In the genomic region with DNA sequence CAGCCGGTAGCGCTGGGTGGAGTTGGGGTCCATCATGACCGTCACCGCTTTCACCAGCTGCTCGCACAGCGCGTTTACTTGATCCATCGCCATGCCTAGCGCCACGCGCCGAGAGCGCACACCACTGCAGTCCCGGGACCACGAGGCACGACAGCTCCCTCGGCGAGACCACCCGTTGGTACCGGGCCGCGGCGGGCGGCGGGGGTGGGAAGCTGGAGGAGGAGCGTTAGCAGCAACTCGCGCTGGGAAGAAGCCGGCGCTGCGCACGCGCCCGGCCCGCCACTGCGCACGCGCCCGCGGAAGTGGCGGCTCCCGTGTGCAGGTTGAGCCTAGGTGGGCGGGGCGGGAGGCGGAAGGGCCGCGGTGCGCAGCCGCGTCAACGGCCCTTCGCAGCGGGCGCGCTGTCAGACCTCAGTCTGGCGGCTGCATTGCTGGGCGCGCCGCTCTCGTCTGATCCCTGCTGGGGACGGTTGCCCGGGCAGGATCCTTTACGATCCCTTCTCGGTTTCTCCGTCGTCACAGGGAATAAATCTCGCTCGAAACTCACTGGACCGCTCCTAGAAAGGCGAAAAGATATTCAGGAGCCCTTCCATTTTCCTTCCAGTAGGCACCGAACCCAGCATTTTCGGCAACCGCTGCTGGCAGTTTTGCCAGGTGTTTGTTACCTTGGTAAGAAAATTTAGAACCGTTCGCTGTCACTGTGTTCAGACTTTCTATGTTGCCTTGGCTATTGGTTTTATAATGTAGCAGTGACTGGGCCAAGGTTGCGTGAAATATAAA, we compare ENCODE assay signal across 1 cellular context.
A peak's percentile ranks its signal among the peaks of the same experiment; 100 is the strongest.
TF ChIP-seq lines count a peak whose summit lies in the region.

TSS of gene POLH (plus strand) at position 414 of the 780 bp plus-strand sequence. CDS start 6,135 bp downstream, outside the sequence.
TSS of gene XPO5 (minus strand) at position 267 of the 780 bp plus-strand sequence. CDS start at position 93, 174 bp downstream.

TF ChIP-seq in K562, 482 proteins besides CTCF, POLR2A, EP300 and RAD21 (continued from another document and continues in another):
- TF ChIP-seq, protein P1, sequence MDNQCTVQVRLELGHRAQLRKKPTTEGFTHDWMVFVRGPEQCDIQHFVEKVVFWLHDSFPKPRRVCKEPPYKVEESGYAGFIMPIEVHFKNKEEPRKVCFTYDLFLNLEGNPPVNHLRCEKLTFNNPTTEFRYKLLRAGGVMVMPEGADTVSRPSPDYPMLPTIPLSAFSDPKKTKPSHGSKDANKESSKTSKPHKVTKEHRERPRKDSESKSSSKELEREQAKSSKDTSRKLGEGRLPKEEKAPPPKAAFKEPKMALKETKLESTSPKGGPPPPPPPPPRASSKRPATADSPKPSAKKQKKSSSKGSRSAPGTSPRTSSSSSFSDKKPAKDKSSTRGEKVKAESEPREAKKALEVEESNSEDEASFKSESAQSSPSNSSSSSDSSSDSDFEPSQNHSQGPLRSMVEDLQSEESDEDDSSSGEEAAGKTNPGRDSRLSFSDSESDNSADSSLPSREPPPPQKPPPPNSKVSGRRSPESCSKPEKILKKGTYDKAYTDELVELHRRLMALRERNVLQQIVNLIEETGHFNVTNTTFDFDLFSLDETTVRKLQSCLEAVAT (IDR thresholded peaks at IDR 0.05) = peak; percentile 20 to 56; a peak in 1 of 4 replicates
- TF ChIP-seq, protein P2, sequence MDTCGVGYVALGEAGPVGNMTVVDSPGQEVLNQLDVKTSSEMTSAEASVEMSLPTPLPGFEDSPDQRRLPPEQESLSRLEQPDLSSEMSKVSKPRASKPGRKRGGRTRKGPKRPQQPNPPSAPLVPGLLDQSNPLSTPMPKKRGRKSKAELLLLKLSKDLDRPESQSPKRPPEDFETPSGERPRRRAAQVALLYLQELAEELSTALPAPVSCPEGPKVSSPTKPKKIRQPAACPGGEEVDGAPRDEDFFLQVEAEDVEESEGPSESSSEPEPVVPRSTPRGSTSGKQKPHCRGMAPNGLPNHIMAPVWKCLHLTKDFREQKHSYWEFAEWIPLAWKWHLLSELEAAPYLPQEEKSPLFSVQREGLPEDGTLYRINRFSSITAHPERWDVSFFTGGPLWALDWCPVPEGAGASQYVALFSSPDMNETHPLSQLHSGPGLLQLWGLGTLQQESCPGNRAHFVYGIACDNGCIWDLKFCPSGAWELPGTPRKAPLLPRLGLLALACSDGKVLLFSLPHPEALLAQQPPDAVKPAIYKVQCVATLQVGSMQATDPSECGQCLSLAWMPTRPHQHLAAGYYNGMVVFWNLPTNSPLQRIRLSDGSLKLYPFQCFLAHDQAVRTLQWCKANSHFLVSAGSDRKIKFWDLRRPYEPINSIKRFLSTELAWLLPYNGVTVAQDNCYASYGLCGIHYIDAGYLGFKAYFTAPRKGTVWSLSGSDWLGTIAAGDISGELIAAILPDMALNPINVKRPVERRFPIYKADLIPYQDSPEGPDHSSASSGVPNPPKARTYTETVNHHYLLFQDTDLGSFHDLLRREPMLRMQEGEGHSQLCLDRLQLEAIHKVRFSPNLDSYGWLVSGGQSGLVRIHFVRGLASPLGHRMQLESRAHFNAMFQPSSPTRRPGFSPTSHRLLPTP (IDR thresholded peaks at IDR 0.05; ENCODE audit: borderline replicate concordance, extremely low read depth, insufficient read length) = peak; percentile 41
- TF ChIP-seq ZBTB17 (CRISPR knock-in tag; IDR thresholded peaks at IDR 0.05) = peak; percentile 36; the same call in 1 of the 2 replicates
- peak; percentile 92 for TF ChIP-seq SAP30 (IDR thresholded peaks at IDR 0.05; ENCODE audit: borderline replicate concordance, insufficient read depth, low read depth, low read length, poor library complexity, severe bottlenecking)
- no peak for TF ChIP-seq HOXB6 (CRISPR knock-in tag; IDR thresholded peaks at IDR 0.05; ENCODE audit: borderline replicate concordance)
- peak; percentile 32; the same call in 1 of the 2 replicates for TF ChIP-seq SPI1 (IDR thresholded peaks at IDR 0.05; ENCODE audit: borderline replicate concordance, low read depth, low read length)
- peak; percentile 82 for TF ChIP-seq CREM (IDR thresholded peaks at IDR 0.05; ENCODE audit: low read depth)
- TF ChIP-seq RAD51 (IDR thresholded peaks at IDR 0.05; ENCODE audit: borderline replicate concordance, low read depth) = no peak
- TF ChIP-seq ZFX (CRISPR knock-in tag; IDR thresholded peaks at IDR 0.05) = peak; percentile 52
- TF ChIP-seq KDM5B (IDR thresholded peaks at IDR 0.05; ENCODE audit: insufficient replicate concordance, low read depth, low read length) = peak; percentile 98
- TF ChIP-seq L3MBTL2 (IDR thresholded peaks at IDR 0.05) = peak; percentile 70
- TF ChIP-seq UBTF (IDR thresholded peaks at IDR 0.05; ENCODE audit: borderline replicate concordance in 1 of 2, low read depth in 2 of 2, low read length in 2 of 2) = peak; percentile 78 to 82; a peak in 2 of 4 replicates
- peak; percentile 88; the same call in 1 of the 2 replicates for TF ChIP-seq KAT7 (CRISPR knock-in tag; IDR thresholded peaks at IDR 0.05; ENCODE audit: borderline replicate concordance)
- no peak for TF ChIP-seq NR3C1 (CRISPR knock-in tag; IDR thresholded peaks at IDR 0.05)
- TF ChIP-seq JUND (IDR thresholded peaks at IDR 0.05; ENCODE audit: borderline replicate concordance, low read depth, low read length) = peak; percentile 71
- TF ChIP-seq JUND (tag; IDR thresholded peaks at IDR 0.05; ENCODE audit: borderline replicate concordance, low read depth, low read length) = no peak
- no peak for TF ChIP-seq USF2 (CRISPR knock-in tag; IDR thresholded peaks at IDR 0.05)
- TF ChIP-seq FOXA3 (CRISPR knock-in tag; conservative IDR thresholded peaks at IDR 0.05 in 1 of 2, IDR thresholded peaks at IDR 0.05 in 1 of 2) = no peak
- peak; percentile 71; the same call in 1 of the 2 replicates for TF ChIP-seq ZBTB7A (IDR thresholded peaks at IDR 0.05; ENCODE audit: borderline replicate concordance, control insufficient read depth, low read depth, low read length)
- TF ChIP-seq PHF20 (IDR thresholded peaks at IDR 0.05; ENCODE audit: partially characterized antibody) = peak; percentile 22
- no peak for TF ChIP-seq FUS (optimal IDR thresholded peaks at IDR 0.05; ENCODE audit: low read depth, low read length)
- TF ChIP-seq ARHGAP35 (IDR thresholded peaks at IDR 0.05; ENCODE audit: partially characterized antibody) = no peak
- no peak for TF ChIP-seq SRSF1 (IDR thresholded peaks at IDR 0.05; ENCODE audit: low read depth, low read length)
- TF ChIP-seq, protein P3, sequence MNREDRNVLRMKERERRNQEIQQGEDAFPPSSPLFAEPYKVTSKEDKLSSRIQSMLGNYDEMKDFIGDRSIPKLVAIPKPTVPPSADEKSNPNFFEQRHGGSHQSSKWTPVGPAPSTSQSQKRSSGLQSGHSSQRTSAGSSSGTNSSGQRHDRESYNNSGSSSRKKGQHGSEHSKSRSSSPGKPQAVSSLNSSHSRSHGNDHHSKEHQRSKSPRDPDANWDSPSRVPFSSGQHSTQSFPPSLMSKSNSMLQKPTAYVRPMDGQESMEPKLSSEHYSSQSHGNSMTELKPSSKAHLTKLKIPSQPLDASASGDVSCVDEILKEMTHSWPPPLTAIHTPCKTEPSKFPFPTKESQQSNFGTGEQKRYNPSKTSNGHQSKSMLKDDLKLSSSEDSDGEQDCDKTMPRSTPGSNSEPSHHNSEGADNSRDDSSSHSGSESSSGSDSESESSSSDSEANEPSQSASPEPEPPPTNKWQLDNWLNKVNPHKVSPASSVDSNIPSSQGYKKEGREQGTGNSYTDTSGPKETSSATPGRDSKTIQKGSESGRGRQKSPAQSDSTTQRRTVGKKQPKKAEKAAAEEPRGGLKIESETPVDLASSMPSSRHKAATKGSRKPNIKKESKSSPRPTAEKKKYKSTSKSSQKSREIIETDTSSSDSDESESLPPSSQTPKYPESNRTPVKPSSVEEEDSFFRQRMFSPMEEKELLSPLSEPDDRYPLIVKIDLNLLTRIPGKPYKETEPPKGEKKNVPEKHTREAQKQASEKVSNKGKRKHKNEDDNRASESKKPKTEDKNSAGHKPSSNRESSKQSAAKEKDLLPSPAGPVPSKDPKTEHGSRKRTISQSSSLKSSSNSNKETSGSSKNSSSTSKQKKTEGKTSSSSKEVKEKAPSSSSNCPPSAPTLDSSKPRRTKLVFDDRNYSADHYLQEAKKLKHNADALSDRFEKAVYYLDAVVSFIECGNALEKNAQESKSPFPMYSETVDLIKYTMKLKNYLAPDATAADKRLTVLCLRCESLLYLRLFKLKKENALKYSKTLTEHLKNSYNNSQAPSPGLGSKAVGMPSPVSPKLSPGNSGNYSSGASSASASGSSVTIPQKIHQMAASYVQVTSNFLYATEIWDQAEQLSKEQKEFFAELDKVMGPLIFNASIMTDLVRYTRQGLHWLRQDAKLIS (CRISPR knock-in tag; IDR thresholded peaks at IDR 0.05) = peak; percentile 88
- no peak for TF ChIP-seq MCM2 (IDR thresholded peaks at IDR 0.05; ENCODE audit: low read depth)
- TF ChIP-seq TARDBP (IDR thresholded peaks at IDR 0.05) = peak; percentile 50; the same call in 1 of the 2 replicates
- TF ChIP-seq MBD2 (IDR thresholded peaks at IDR 0.05; ENCODE audit: borderline replicate concordance, low read depth) = peak; percentile 62; the same call in 1 of the 2 replicates
- TF ChIP-seq, protein P4, sequence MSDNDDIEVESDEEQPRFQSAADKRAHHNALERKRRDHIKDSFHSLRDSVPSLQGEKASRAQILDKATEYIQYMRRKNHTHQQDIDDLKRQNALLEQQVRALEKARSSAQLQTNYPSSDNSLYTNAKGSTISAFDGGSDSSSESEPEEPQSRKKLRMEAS (CRISPR knock-in tag; IDR thresholded peaks at IDR 0.05) = peak; percentile 93
- no peak for TF ChIP-seq IFI16 (CRISPR knock-in tag; IDR thresholded peaks at IDR 0.05)
- TF ChIP-seq VEZF1 (CRISPR knock-in tag; IDR thresholded peaks at IDR 0.05) = no peak; the same call in none of the 2 replicates
- peak; percentile 87 for TF ChIP-seq ATF7 (IDR thresholded peaks at IDR 0.05)
- peak; percentile 93 for TF ChIP-seq MYBL2 (IDR thresholded peaks at IDR 0.05; ENCODE audit: low read depth)
- no peak for TF ChIP-seq MYBL2 (CRISPR knock-in tag; IDR thresholded peaks at IDR 0.05; ENCODE audit: borderline replicate concordance)
- peak; percentile 68; the same call in 1 of the 2 replicates for TF ChIP-seq ZKSCAN1 (IDR thresholded peaks at IDR 0.05; ENCODE audit: low read depth, low read length)
- TF ChIP-seq, protein P5, sequence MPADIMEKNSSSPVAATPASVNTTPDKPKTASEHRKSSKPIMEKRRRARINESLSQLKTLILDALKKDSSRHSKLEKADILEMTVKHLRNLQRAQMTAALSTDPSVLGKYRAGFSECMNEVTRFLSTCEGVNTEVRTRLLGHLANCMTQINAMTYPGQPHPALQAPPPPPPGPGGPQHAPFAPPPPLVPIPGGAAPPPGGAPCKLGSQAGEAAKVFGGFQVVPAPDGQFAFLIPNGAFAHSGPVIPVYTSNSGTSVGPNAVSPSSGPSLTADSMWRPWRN (IDR thresholded peaks at IDR 0.05; ENCODE audit: low read depth) = peak; percentile 37; the same call in 1 of the 2 replicates
- TF ChIP-seq PYGO2 (tag; IDR thresholded peaks at IDR 0.05) = no peak
- TF ChIP-seq, protein P6, sequence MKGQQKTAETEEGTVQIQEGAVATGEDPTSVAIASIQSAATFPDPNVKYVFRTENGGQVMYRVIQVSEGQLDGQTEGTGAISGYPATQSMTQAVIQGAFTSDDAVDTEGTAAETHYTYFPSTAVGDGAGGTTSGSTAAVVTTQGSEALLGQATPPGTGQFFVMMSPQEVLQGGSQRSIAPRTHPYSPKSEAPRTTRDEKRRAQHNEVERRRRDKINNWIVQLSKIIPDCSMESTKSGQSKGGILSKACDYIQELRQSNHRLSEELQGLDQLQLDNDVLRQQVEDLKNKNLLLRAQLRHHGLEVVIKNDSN (CRISPR knock-in tag; IDR thresholded peaks at IDR 0.05) = peak; percentile 37; the same call in 1 of the 2 replicates
- 0 out of 2 replicates have a peak, but pooled peaks have one; percentile 10 for TF ChIP-seq TCF7L2 (IDR thresholded peaks at IDR 0.05; ENCODE audit: low read depth, low read length)
- no peak for TF ChIP-seq KLF10 (CRISPR knock-in tag; IDR thresholded peaks at IDR 0.05)
- TF ChIP-seq TBL1XR1 (IDR thresholded peaks at IDR 0.05; ENCODE audit: low read length in 2 of 2) = no peak; a peak in 1 of 4 replicates
- TF ChIP-seq RBBP5 (IDR thresholded peaks at IDR 0.05; ENCODE audit: borderline replicate concordance, insufficient read depth, low read length, poor library complexity, severe bottlenecking) = peak; percentile 98
- no peak for TF ChIP-seq MCM5 (IDR thresholded peaks at IDR 0.05; ENCODE audit: low read depth)
- 0 out of 2 replicates have a peak, but pooled peaks have one; percentile 13 for TF ChIP-seq CBFA2T3 (IDR thresholded peaks at IDR 0.05)
- peak; percentile 84 for TF ChIP-seq PML (IDR thresholded peaks at IDR 0.05; ENCODE audit: low read length)
- TF ChIP-seq, protein P7, sequence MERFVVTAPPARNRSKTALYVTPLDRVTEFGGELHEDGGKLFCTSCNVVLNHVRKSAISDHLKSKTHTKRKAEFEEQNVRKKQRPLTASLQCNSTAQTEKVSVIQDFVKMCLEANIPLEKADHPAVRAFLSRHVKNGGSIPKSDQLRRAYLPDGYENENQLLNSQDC (CRISPR knock-in tag; IDR thresholded peaks at IDR 0.05) = peak; percentile 53; the same call in 1 of the 2 replicates
